6 cellular contexts compared by ENCODE assay signal in genomic region chr5:177493795-177494355, GRCh38. TPM values are rescaled to one million over a fixed set of nuclear protein-coding genes. Genes with fewer than 3 reads are reported as not detected.
A peak's percentile ranks its signal among the peaks of the same experiment; 100 is the strongest.
DNase-seq lines count a peak whose midpoint lies in the region; ATAC-seq and TF ChIP-seq lines count a peak whose summit lies in the region.

No MANE protein-coding gene starts in this region.

- CTCF ChIA-PET in PC-3 (lab: Charles Lee): no interaction called here

- no peak for DNase-seq in PC-3
- no peak for DNase-seq in coronary artery (ENCODE audit: low spot score)
- DNase-seq in cerebellum (ENCODE audit: low spot score): no peak
- DNase-seq in T1000 (lab: John Stamatoyannopoulos, UW): no peak

- intact Hi-C loops in PC-3 (cut with micrococcal nuclease): no loop called here

- no peak overlapping the region for H2AFZ ChIP-seq in PC-3 (ENCODE audit: low read length)

- H3K4me3 ChIP-seq in PC-3 (ENCODE audit: low read length): peak overlapping the region; percentile 46
- H3K4me3 ChIP-seq in coronary artery: peak overlapping the region; percentile 98
- H3K4me3 ChIP-seq in skeletal muscle tissue (ENCODE audit: low read length in 3 of 3): no peak overlapping the region

- H3K79me2 ChIP-seq in PC-3 (ENCODE audit: low read length): peaks cover 43% of the 10 kb centered on the region

- no peaks in the 10 kb centered on the region for H3K27me3 ChIP-seq in PC-3 (ENCODE audit: low read length)
- H3K27me3 ChIP-seq in skeletal muscle tissue (ENCODE audit: control insufficient read depth in 3 of 3, insufficient read depth in 3 of 3, low read length in 3 of 3): no peaks in the 10 kb centered on the region

- H3K4me2 ChIP-seq in PC-3 (ENCODE audit: low read length): peak overlapping the region; percentile 99

- peaks cover 4% of the 10 kb centered on the region for H3F3A ChIP-seq in PC-3 (ENCODE audit: low read length, unreplicated experiment)

- BruUV-seq in PC-3 (replicated peaks; lab: Mats Ljungman, UMichigan): no TSS peak

- peaks cover 8% of the 10 kb centered on the region; the same call in 1 of the 2 replicates for H4K20me1 ChIP-seq in PC-3 (ENCODE audit: low read length)

- no peak for ATAC-seq in PC-3
- no peak for ATAC-seq in HG03442 (IDR thresholded peaks at IDR 0.05; ENCODE audit: unreplicated experiment)

- H3K9ac ChIP-seq in PC-3 (ENCODE audit: low read length): peak overlapping the region; percentile 66
- H3K9ac ChIP-seq in skeletal muscle tissue (ENCODE audit: low read depth in 1 of 3, low read length in 3 of 3): peak overlapping the region in 2 of 3 donors; percentile 7 to 97

- H3K9me2 ChIP-seq in PC-3 (replicated peaks; ENCODE audit: low read length): no peaks in the 10 kb centered on the region

- H3K9me3 ChIP-seq in PC-3 (ENCODE audit: low read length) (no peaks in the 10 kb centered on the region), skeletal muscle tissue (ENCODE audit: control insufficient read depth in 3 of 3, low read length in 3 of 3) (no peaks in the 10 kb centered on the region)

- H3K4me1 ChIP-seq in PC-3 (ENCODE audit: insufficient read depth, low read length) (peaks cover 41% of the 10 kb centered on the region), skeletal muscle tissue (ENCODE audit: control insufficient read depth in 3 of 3, insufficient read depth in 3 of 3, low read length in 3 of 3) (peaks cover 46 to 77% (median 63%) of the 10 kb centered on the region in 3 donors)

- H3K36me3 ChIP-seq in PC-3 (ENCODE audit: low read depth, low read length) (peaks cover 40% of the 10 kb centered on the region), skeletal muscle tissue (ENCODE audit: control insufficient read depth in 3 of 3, insufficient read depth in 3 of 3, low read length in 3 of 3) (peaks cover 37 to 53% (median 49%) of the 10 kb centered on the region in 3 donors)

- H3K27ac ChIP-seq in PC-3 (ENCODE audit: low read length) (peak overlapping the region; percentile 93), coronary artery (peak overlapping the region; percentile 91 to 100), skeletal muscle tissue (ENCODE audit: low read depth, low read length) (peak overlapping the region; percentile 99)

- POLR2A ChIA-PET in PC-3 (lab: Charles Lee; ENCODE audit: unreplicated experiment): no interaction called here

- TF ChIP-seq CTCF in PC-3 (conservative IDR thresholded peaks at IDR 0.05; ENCODE audit: low read depth, low read length) (no peak), coronary artery (IDR thresholded peaks at IDR 0.05) (no peak)

RNA-seq across cellular contexts. Expression of gene PDLIM7, which starts 3.5 kb away (rescaled TPM):
- total RNA-seq in PC-3 (2014; rRNA removed): 159 and 195 TPM in 2 replicates
- 44.9 TPM for total RNA-seq in skeletal muscle tissue
- 10.4 TPM for total RNA-seq in cerebellum

RNA-seq across cellular contexts. Expression of gene DOK3, which starts 15.8 kb away (rescaled TPM):
- total RNA-seq in PC-3 (2014; rRNA removed) (6.2 and 11.7 TPM in 2 replicates), skeletal muscle tissue (5.7 TPM), cerebellum (6.4 TPM)

RNA-seq across cellular contexts. Expression of gene DBN1, which starts 20.4 kb away (rescaled TPM):
- total RNA-seq in PC-3 (2014; rRNA removed) (127 and 207 TPM in 2 replicates), skeletal muscle tissue (108 TPM), cerebellum (139 TPM)

RNA-seq across cellular contexts. Expression of gene DDX41, which starts 22.9 kb away (rescaled TPM):
- total RNA-seq in PC-3 (2014; rRNA removed) (260 and 318 TPM in 2 replicates), skeletal muscle tissue (33.9 TPM), cerebellum (50.5 TPM)

RNA-seq across cellular contexts. Expression of gene PRR7, which starts 47.3 kb away (rescaled TPM):
- total RNA-seq in PC-3 (2014; rRNA removed) (40.6 and 47.2 TPM in 2 replicates), skeletal muscle tissue (0.52 TPM), cerebellum (5.9 TPM)

Comparison
In these comparisons a context has a peak if more than half of its experiments do, and no peak if none do; other contexts are left out.
1. H3K4me3 ChIP-seq: peak in PC-3 (single experiment) and coronary artery (single experiment); none in skeletal muscle tissue (0 of 3).
2. Peak in every context shown above with its lines, with median percentiles within 50 percentile points of each other: H3K27ac ChIP-seq.